In the genomic region with DNA sequence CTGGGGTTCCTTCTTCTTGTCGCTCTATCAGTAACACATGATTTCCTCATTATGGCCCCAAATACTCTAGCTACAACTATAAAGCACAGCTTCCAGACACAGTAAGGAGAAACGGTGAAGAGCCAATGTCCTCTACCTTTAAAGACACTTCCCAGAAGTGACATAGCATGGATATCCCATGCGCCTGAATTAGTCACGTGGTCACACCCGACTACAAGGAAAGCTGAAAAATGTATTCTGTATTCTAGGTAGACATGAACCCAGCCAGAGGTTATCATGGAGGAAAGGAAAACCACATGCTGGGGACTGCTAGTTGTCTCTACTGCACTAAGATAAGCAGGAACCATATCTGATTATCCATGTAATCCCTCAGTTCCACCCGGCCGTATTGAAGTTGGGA, we compare ENCODE assay signal across 1 cellular context.
A peak's percentile ranks its signal among the peaks of the same experiment; 100 is the strongest.
TF ChIP-seq lines count a peak whose summit lies in the region.

No MANE protein-coding gene starts in this region.

TF ChIP-seq in K562, 482 proteins besides CTCF, POLR2A, EP300 and RAD21 (continued from another document):
- TF ChIP-seq ZNF609 (CRISPR knock-in tag; IDR thresholded peaks at IDR 0.05; ENCODE audit: borderline replicate concordance) (no peak), ZNF507 (tag; conservative IDR thresholded peaks at IDR 0.05) (no peak), ARID1B (IDR thresholded peaks at IDR 0.05) (no peak), RREB1 (CRISPR knock-in tag; IDR thresholded peaks at IDR 0.05) (no peak), ZSCAN29 (IDR thresholded peaks at IDR 0.05) (no peak), BRD4 (IDR thresholded peaks at IDR 0.05) (no peak), MITF (IDR thresholded peaks at IDR 0.05) (no peak), EZH2 (IDR thresholded peaks at IDR 0.05; ENCODE audit: borderline replicate concordance, low read depth, low read length) (no peak), ELF2 (CRISPR knock-in tag; IDR thresholded peaks at IDR 0.05) (no peak), PYGO2 (tag; IDR thresholded peaks at IDR 0.05) (no peak), CBFA2T2 (conservative IDR thresholded peaks at IDR 0.05) (0 out of 2 replicates have a peak, but pooled peaks have one; percentile 6), MTA1 (IDR thresholded peaks at IDR 0.05; ENCODE audit: borderline replicate concordance) (no peak)
- TF ChIP-seq, protein P1, sequence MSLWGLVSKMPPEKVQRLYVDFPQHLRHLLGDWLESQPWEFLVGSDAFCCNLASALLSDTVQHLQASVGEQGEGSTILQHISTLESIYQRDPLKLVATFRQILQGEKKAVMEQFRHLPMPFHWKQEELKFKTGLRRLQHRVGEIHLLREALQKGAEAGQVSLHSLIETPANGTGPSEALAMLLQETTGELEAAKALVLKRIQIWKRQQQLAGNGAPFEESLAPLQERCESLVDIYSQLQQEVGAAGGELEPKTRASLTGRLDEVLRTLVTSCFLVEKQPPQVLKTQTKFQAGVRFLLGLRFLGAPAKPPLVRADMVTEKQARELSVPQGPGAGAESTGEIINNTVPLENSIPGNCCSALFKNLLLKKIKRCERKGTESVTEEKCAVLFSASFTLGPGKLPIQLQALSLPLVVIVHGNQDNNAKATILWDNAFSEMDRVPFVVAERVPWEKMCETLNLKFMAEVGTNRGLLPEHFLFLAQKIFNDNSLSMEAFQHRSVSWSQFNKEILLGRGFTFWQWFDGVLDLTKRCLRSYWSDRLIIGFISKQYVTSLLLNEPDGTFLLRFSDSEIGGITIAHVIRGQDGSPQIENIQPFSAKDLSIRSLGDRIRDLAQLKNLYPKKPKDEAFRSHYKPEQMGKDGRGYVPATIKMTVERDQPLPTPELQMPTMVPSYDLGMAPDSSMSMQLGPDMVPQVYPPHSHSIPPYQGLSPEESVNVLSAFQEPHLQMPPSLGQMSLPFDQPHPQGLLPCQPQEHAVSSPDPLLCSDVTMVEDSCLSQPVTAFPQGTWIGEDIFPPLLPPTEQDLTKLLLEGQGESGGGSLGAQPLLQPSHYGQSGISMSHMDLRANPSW (CRISPR knock-in tag; IDR thresholded peaks at IDR 0.05), result no peak
- TF ChIP-seq, protein P2, sequence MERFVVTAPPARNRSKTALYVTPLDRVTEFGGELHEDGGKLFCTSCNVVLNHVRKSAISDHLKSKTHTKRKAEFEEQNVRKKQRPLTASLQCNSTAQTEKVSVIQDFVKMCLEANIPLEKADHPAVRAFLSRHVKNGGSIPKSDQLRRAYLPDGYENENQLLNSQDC (CRISPR knock-in tag; IDR thresholded peaks at IDR 0.05), result no peak
- TF ChIP-seq, protein P3, sequence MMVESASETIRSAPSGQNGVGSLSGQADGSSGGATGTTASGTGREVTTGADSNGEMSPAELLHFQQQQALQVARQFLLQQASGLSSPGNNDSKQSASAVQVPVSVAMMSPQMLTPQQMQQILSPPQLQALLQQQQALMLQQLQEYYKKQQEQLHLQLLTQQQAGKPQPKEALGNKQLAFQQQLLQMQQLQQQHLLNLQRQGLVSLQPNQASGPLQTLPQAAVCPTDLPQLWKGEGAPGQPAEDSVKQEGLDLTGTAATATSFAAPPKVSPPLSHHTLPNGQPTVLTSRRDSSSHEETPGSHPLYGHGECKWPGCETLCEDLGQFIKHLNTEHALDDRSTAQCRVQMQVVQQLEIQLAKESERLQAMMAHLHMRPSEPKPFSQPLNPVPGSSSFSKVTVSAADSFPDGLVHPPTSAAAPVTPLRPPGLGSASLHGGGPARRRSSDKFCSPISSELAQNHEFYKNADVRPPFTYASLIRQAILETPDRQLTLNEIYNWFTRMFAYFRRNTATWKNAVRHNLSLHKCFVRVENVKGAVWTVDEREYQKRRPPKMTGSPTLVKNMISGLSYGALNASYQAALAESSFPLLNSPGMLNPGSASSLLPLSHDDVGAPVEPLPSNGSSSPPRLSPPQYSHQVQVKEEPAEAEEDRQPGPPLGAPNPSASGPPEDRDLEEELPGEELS (CRISPR knock-in tag; IDR thresholded peaks at IDR 0.05; ENCODE audit: borderline replicate concordance), result no peak
- TF ChIP-seq, protein P4, sequence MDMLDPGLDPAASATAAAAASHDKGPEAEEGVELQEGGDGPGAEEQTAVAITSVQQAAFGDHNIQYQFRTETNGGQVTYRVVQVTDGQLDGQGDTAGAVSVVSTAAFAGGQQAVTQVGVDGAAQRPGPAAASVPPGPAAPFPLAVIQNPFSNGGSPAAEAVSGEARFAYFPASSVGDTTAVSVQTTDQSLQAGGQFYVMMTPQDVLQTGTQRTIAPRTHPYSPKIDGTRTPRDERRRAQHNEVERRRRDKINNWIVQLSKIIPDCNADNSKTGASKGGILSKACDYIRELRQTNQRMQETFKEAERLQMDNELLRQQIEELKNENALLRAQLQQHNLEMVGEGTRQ (CRISPR knock-in tag; IDR thresholded peaks at IDR 0.05), result peak; percentile 59
